In genomic region chr16:85911531-85911930, GRCh38 we compare ENCODE assay signal across 33 cellular contexts. TPM values are rescaled to one million over a fixed set of nuclear protein-coding genes. Genes with fewer than 3 reads are reported as not detected.
A peak's percentile ranks its signal among the peaks of the same experiment; 100 is the strongest.
DNase-seq lines count a peak whose midpoint lies in the region; ATAC-seq and TF ChIP-seq lines count a peak whose summit lies in the region.
"Had no signal": no experiment of that assay in that cellular context is flagged by ENCODE, and none has a peak within 500 bp of the region (broad histone marks: within the 10 kb centered on the region; RNA-seq: fewer than 3 reads in every experiment).

No MANE protein-coding gene starts in this region.

- H4K20me1 ChIP-seq in SU-DHL-6 (ENCODE audit: low read depth, low read length), result peaks cover under 1% of the 10 kb centered on the region; the same call in 1 of the 2 replicates

- H3K27me3 Mint-ChIP-seq in activated naive CD4-positive, alpha-beta T cell treated with anti-CD3 and anti-CD28 coated beads, Interleukin-2, amount 50 U/mL, for 24 hours, result no peaks in the 10 kb centered on the region
- no peaks in the 10 kb centered on the region for H3K27me3 Mint-ChIP-seq in memory B cell
- H3K27me3 Mint-ChIP-seq in endothelial cell (ENCODE audit: unreplicated experiment), result peaks cover 13% of the 10 kb centered on the region
- H3K27me3 Mint-ChIP-seq: activated CD4-positive, alpha-beta T cell treated with anti-CD3 and anti-CD28 coated beads for 36 hours had no signal

- H3K4me3 Mint-ChIP-seq in activated naive CD4-positive, alpha-beta T cell treated with anti-CD3 and anti-CD28 coated beads, Interleukin-2, amount 50 U/mL, for 24 hours, result no peak overlapping the region
- H3K4me3 Mint-ChIP-seq in memory B cell, result peak overlapping the region; percentile 75
- H3K4me3 Mint-ChIP-seq in endothelial cell (ENCODE audit: unreplicated experiment), result no peak overlapping the region
- H3K4me3 Mint-ChIP-seq: activated CD4-positive, alpha-beta T cell treated with anti-CD3 and anti-CD28 coated beads for 36 hours; H9; T-helper 1 cell treated with Interleukin-12 subunit alpha and Interleukin-12 subunit beta and Interleukin-4 antibody, amounts not matched to agents 30 μg/mL and 1 μg/mL, for 36 hours had no signal

- no peaks in the 10 kb centered on the region for H3K9me2 ChIP-seq in SU-DHL-6 (replicated peaks; ENCODE audit: insufficient read depth, low read length)

- no peaks in the 10 kb centered on the region for H3K9me3 ChIP-seq in SU-DHL-6 (ENCODE audit: insufficient read depth, low read length)
- H3K9me3 ChIP-seq: A549, neutrophil, right lobe of liver, thoracic aorta had no signal

- H3K4me1 Mint-ChIP-seq in activated naive CD4-positive, alpha-beta T cell treated with anti-CD3 and anti-CD28 coated beads, Interleukin-2, amount 50 U/mL, for 24 hours, result peaks cover 31% of the 10 kb centered on the region
- H3K4me1 Mint-ChIP-seq in memory B cell (peaks cover 60% of the 10 kb centered on the region), endothelial cell (ENCODE audit: unreplicated experiment) (peaks cover 9% of the 10 kb centered on the region)

- peaks cover 66% of the 10 kb centered on the region for H3F3A ChIP-seq in SU-DHL-6 (ENCODE audit: insufficient read depth)

- peaks cover 42% of the 10 kb centered on the region for H3K36me3 ChIP-seq in SU-DHL-6 (ENCODE audit: low read length)
- H3K36me3 ChIP-seq: neutrophil, thoracic aorta had no signal

- peak overlapping the region; percentile 98 for H3K27ac ChIP-seq in SU-DHL-6 (ENCODE audit: low read depth, low read length)
- H3K27ac ChIP-seq: A549, KMS-11, neutrophil, right lobe of liver, SK-N-MC, thoracic aorta had no signal

- H3K36me3 Mint-ChIP-seq in activated naive CD4-positive, alpha-beta T cell treated with anti-CD3 and anti-CD28 coated beads, Interleukin-2, amount 50 U/mL, for 24 hours, result peaks cover 22% of the 10 kb centered on the region
- H3K36me3 Mint-ChIP-seq in memory B cell, result peaks cover 49% of the 10 kb centered on the region
- H3K36me3 Mint-ChIP-seq in endothelial cell (ENCODE audit: low read depth, unreplicated experiment), result no peaks in the 10 kb centered on the region

- H3K9ac ChIP-seq in SU-DHL-6 (ENCODE audit: low read length), result peak overlapping the region; percentile 56
- H3K9ac ChIP-seq: KMS-11 had no signal

- ATAC-seq in memory B cell (ENCODE audit: low read depth), result no peak
- ATAC-seq in GM21529 (IDR thresholded peaks at IDR 0.05; ENCODE audit: unreplicated experiment), result no peak
- ATAC-seq in GM21786 (IDR thresholded peaks at IDR 0.05; ENCODE audit: unreplicated experiment), result no peak
- ATAC-seq: A549; activated CD4-positive, alpha-beta T cell treated with anti-CD3 and anti-CD28 coated beads for 36 hours; activated naive CD4-positive, alpha-beta T cell treated with anti-CD3 and anti-CD28 coated beads, Interleukin-2, amount 50 U/mL, for 72 hours; esophagus mucosa; left colon; right lobe of liver had no signal

- H3K4me2 ChIP-seq in SU-DHL-6 (ENCODE audit: low read depth, low read length, poor library complexity, severe bottlenecking), result peak overlapping the region; percentile 93
- H3K4me2 ChIP-seq: A549, KMS-11 had no signal

- no peak for DNase-seq in activated naive CD4-positive, alpha-beta T cell treated with anti-CD3 and anti-CD28 coated beads, Interleukin-2, amount 50 U/mL, for 16 hours
- DNase-seq in memory B cell (ENCODE audit: low spot score in 2 of 2) (no peak), endothelial cell (ENCODE audit: low spot score) (no peak), head of caudate nucleus (no peak)
- DNase-seq: activated CD4-positive, alpha-beta T cell treated with anti-CD3 and anti-CD28 coated beads for 36 hours; activated T-cell treated with anti-CD3 and anti-CD28 coated beads, Interleukin-2, amount 50 U/mL, for 48 hours; AML-193; cortex of kidney; DMS153; H9; left colon; mesenchymal stem cell; NCI-H1417 treated with DMSO at 0.1 percent for 48 hours; NCI-H2081 treated with DMSO at 0.1 percent for 48 hours; NCI-H345; NCI-H748 treated with DMSO at 0.1 percent for 48 hours; right lobe of liver; stimulated activated CD4-positive, alpha-beta T cell treated with anti-CD3 and anti-CD28 coated beads, Interleukin-12 subunit alpha, Interleukin-12 subunit beta, amount 100 ng/mL, for 4 hours; stimulated activated CD4-positive, alpha-beta T cell treated with anti-CD3 and anti-CD28 coated beads, Interleukin-4, amount 100 ng/mL, for 1 hour had no signal

- peaks cover 46% of the 10 kb centered on the region for H3K79me2 ChIP-seq in SU-DHL-6 (ENCODE audit: insufficient read depth, low read length)

- H3K4me3 ChIP-seq in SU-DHL-6 (ENCODE audit: insufficient read depth, low read length, poor library complexity, severe bottlenecking), result peak overlapping the region; percentile 27
- H3K4me3 ChIP-seq: A549, right lobe of liver, SK-N-MC, thoracic aorta had no signal

- H3K27me3 ChIP-seq in SU-DHL-6 (ENCODE audit: low read length), result no peaks in the 10 kb centered on the region
- H3K27me3 ChIP-seq: right lobe of liver had no signal

- H2AFZ ChIP-seq in SU-DHL-6 (ENCODE audit: low read depth, low read length, severe bottlenecking), result no peak overlapping the region

- TF ChIP-seq CTCF in SU-DHL-6 (IDR thresholded peaks at IDR 0.05; ENCODE audit: insufficient read depth, low read length, poor library complexity, severe bottlenecking) (no peak), endothelial cell (IDR thresholded peaks at IDR 0.05; ENCODE audit: unreplicated experiment) (no peak)

- peak overlapping the region; percentile 46 for H3K27ac Mint-ChIP-seq in activated naive CD4-positive, alpha-beta T cell treated with anti-CD3 and anti-CD28 coated beads, Interleukin-2, amount 50 U/mL, for 24 hours
- H3K27ac Mint-ChIP-seq in memory B cell (peak overlapping the region; percentile 94), endothelial cell (ENCODE audit: unreplicated experiment) (no peak overlapping the region)
- H3K27ac Mint-ChIP-seq: progenitor cell of endocrine pancreas; T-helper 1 cell treated with Interleukin-12 subunit alpha and Interleukin-12 subunit beta and Interleukin-4 antibody, amounts not matched to agents 30 μg/mL and 1 μg/mL, for 36 hours had no signal

- intact Hi-C loops in head of caudate nucleus (cut with DNase I), result no loop called here

- no peaks in the 10 kb centered on the region for H3K9me3 Mint-ChIP-seq in activated naive CD4-positive, alpha-beta T cell treated with anti-CD3 and anti-CD28 coated beads, Interleukin-2, amount 50 U/mL, for 24 hours
- H3K9me3 Mint-ChIP-seq in memory B cell (no peaks in the 10 kb centered on the region), endothelial cell (ENCODE audit: unreplicated experiment) (no peaks in the 10 kb centered on the region)
- H3K9me3 Mint-ChIP-seq: activated naive CD4-positive, alpha-beta T cell treated with anti-CD3 and anti-CD28 coated beads, Interleukin-2, amount 50 U/mL, for 72 hours; T-helper 1 cell treated with Interleukin-12 subunit alpha and Interleukin-12 subunit beta and Interleukin-4 antibody, amounts not matched to agents 30 μg/mL and 1 μg/mL, for 36 hours had no signal

RNA-seq across cellular contexts. Expression of gene IRF8, which starts 12.6 kb away (rescaled TPM):
- total RNA-seq in endothelial cell (ENCODE audit: unreplicated experiment), result 1.5 TPM
- total RNA-seq: G401 had no signal
